In the genomic region with DNA sequence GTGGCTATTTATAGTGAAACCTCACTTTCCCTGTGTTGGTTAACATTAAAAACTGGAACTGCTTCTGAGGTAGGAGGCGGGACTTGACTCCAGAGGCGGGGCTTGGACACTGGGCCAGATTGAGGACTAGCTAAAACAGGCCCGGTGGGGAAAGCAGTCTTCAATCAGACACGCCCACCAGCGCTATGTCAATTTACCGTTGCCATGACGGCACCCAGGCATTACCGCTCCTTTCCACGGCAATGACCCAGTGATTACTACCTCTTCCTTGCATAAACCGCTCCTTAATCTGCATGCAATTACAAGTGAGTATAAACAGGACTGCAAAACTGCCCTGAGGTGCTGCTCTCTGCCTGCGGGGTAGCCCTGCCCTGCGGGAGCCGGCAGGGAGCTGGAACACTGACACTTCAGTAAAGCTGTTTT, we compare ENCODE assay signal across 8 cellular contexts. TPM values are rescaled to one million over a fixed set of nuclear protein-coding genes. Genes with fewer than 3 reads are reported as not detected.
DNase-seq lines count a peak whose midpoint lies in the region; ATAC-seq and TF ChIP-seq lines count a peak whose summit lies in the region.

No MANE protein-coding gene starts in this region.

- WGBS in aorta, 2 donors, result 6 to 22% methylated on average over 13 of the region's 13 CpGs

- H3K4me1 Mint-ChIP-seq in osteocyte (ENCODE audit: unreplicated experiment), result peaks cover 18% of the 10 kb centered on the region

- H3K27me3 ChIP-seq in BJ (ENCODE audit: control insufficient read depth, insufficient read depth, low read length), result no peaks in the 10 kb centered on the region
- H3K27me3 ChIP-seq in aorta (ENCODE audit: control insufficient read depth in 1 of 2, insufficient read depth in 2 of 2, low read length in 1 of 2), result no peaks in the 10 kb centered on the region

- TF ChIP-seq CTCF in BJ (IDR thresholded peaks at IDR 0.05; ENCODE audit: insufficient read depth, low read depth, low read length) (no peak), osteocyte (IDR thresholded peaks at IDR 0.05) (no peak)

- no peaks in the 10 kb centered on the region for H3K4me1 ChIP-seq in aorta (ENCODE audit: control insufficient read depth in 1 of 2, insufficient read depth in 2 of 2, low read length in 2 of 2)

- peaks cover 6% of the 10 kb centered on the region for H3K36me3 Mint-ChIP-seq in osteocyte (ENCODE audit: unreplicated experiment)

- no peaks in the 10 kb centered on the region for H3K9me3 ChIP-seq in aorta (ENCODE audit: control insufficient read depth, low read length)

- intact Hi-C loops in aorta (cut with DNase I), result loop anchor here (5.0 kb wide), 2 partner anchors 35 to 60 kb away; a partner anchor contains a TSS

- DNase-seq in BJ (ENCODE audit: low read depth), result peak; percentile 93
- DNase-seq in HS-5 (ENCODE audit: low read depth), result peak; percentile 39
- DNase-seq in NOMO-1 treated with DMSO at 0.1 percent for 48 hours (lab: John Stamatoyannopoulos, UW; ENCODE audit: unreplicated experiment), result peak; percentile 98
- peak; percentile 63 to 75 for DNase-seq in activated T-cell treated with anti-CD3 and anti-CD28 coated beads, Interleukin-2, amount 50 U/mL, for 48 hours
- DNase-seq in globus pallidus (ENCODE audit: low spot score), result peak; percentile 25
- DNase-seq in osteocyte (ENCODE audit: extremely low spot score, unreplicated experiment), result no peak
- DNase-seq in aorta, result peak; percentile 96 to 97

- POLR2A ChIA-PET in BJ (lab: Charles Lee), result no interaction called here

- peak overlapping the region; percentile 49 for H3K27ac Mint-ChIP-seq in osteocyte (ENCODE audit: unreplicated experiment)

- H3K9me3 Mint-ChIP-seq in osteocyte (ENCODE audit: unreplicated experiment), result peaks cover 3% of the 10 kb centered on the region

- H3K27ac ChIP-seq in aorta (ENCODE audit: low read depth in 1 of 2, low read length in 2 of 2), result peak overlapping the region; percentile 63 to 64

- ATAC-seq in aorta (ENCODE audit: low FRiP score) (peak; percentile 91), GM21526 (IDR thresholded peaks at IDR 0.05; ENCODE audit: low FRiP score, unreplicated experiment) (no peak)

- H3K4me3 ChIP-seq in BJ (ENCODE audit: low read depth, low read length) (no peak overlapping the region), aorta (ENCODE audit: low read length in 2 of 2) (no peak overlapping the region)

- no peaks in the 10 kb centered on the region; the same call in 1 of the 2 replicates for H3K36me3 ChIP-seq in BJ (ENCODE audit: control insufficient read depth, insufficient read depth, low read length)
- no peaks in the 10 kb centered on the region for H3K36me3 ChIP-seq in aorta (ENCODE audit: control insufficient read depth in 1 of 2, insufficient read depth in 2 of 2, low read length in 1 of 2)

- CTCF ChIA-PET in BJ (lab: Yijun Ruan, JAX), result interaction anchor here (0.6 to 1.2 kb wide), 3 partner anchors 11 to 1216 kb away, joined by 3 to 4 read pairs (median 3); no protein-coding TSS in a partner anchor

- H3K27me3 Mint-ChIP-seq in osteocyte (ENCODE audit: unreplicated experiment), result no peaks in the 10 kb centered on the region

- H3K4me3 Mint-ChIP-seq in osteocyte (ENCODE audit: unreplicated experiment), result no peak overlapping the region

RNA-seq across cellular contexts. Expression of a gene that starts 35.3 kb away (rescaled TPM):
- 50.4 and 58.5 TPM in 2 replicates for polyA plus RNA-seq in BJ (2011; rRNA removed)
- 31.3 and 33.0 TPM in 2 replicates for polyA minus RNA-seq in BJ (2011; rRNA and poly(A)+ RNA removed)
- total RNA-seq in osteocyte, result 78.9 and 79.9 TPM in 2 replicates
- total RNA-seq in aorta, result 100 to 1,000 TPM; 234 to 348 TPM
- 100 to 1,000 TPM; 100 to 105 TPM for polyA plus RNA-seq in aorta
